In the genomic region with DNA sequence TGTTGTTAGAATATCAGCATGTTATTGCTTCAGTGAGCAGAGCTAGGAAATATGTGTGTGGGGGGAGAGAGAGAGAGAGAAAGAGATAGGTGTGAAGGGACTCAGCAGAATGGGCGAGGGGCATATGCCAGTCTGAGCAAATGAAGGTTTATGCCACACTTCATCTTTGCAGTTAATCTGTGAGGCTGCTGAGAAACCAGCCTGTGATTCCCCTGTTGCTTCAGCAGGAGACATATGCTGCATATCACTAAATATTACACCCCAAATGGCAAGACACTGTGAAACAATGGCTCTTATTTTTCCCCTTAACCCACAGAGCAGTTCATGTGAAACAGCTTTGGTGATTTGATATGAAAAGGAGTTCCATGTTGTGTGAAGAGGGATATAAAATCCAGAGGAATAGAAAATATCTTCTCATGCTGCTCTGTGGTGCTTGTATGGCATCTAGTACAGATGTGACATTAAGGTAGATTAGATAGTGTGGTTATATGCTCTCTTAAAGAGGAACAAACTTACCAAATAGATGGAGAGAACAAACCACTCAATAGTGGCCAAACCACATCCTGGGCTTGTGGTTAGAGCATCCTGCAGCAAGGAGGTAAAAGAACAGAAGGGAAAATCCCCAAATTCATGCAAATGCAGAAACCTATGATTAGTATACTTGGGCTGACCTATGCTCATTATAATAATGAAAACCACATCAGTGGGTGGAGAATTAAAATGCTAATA, we compare ENCODE assay signal across 8 cellular contexts.
A peak's percentile ranks its signal among the peaks of the same experiment; 100 is the strongest.
DNase-seq lines count a peak whose midpoint lies in the region; ATAC-seq and TF ChIP-seq lines count a peak whose summit lies in the region.

No MANE protein-coding gene starts in this region.

- no peak for TF ChIP-seq CTCF in astrocyte of the cerebellum (IDR thresholded peaks at IDR 0.05; ENCODE audit: low read depth, low read length, missing control alignments)

- in situ Hi-C loops in astrocyte of the cerebellum (cut with HindIII; ENCODE audit: low sequenced_read_pairs), result no loop called here

- ATAC-seq in GM19025 (IDR thresholded peaks at IDR 0.05; ENCODE audit: low read depth, unreplicated experiment), result peak; percentile 87
- peak; percentile 96 for ATAC-seq in HG03097 (IDR thresholded peaks at IDR 0.05; ENCODE audit: low FRiP score, unreplicated experiment)

- DNase-seq in T-helper 2 cell (peak; percentile 24 to 99 (median 73)), astrocyte of the cerebellum (ENCODE audit: low read depth) (peak; percentile 79), SHP77 (lab: John Stamatoyannopoulos, UW) (no peak), NCI-H2081 (lab: John Stamatoyannopoulos, UW) (no peak), HuH-7.5 (ENCODE audit: low spot score) (no peak)
- peak; percentile 62 to 77 for DNase-seq in stimulated activated CD8-positive, alpha-beta memory T cell treated with anti-CD3 and anti-CD28 coated beads, Interleukin-15, amount 100 ng/mL, for 48 hours (ENCODE audit: low read depth in 2 of 2)

- H3K4me3 ChIP-seq in astrocyte of the cerebellum (ENCODE audit: low read depth, low read length), result no peak overlapping the region

Comparison
In these comparisons a context has a peak if more than half of its experiments do, and no peak if none do; other contexts are left out.
1. DNase-seq: peak in T-helper 2 cell (5 of 5), astrocyte of the cerebellum (single experiment) and stimulated activated CD8-positive, alpha-beta memory T cell treated with anti-CD3 and anti-CD28 coated beads, Interleukin-15, amount 100 ng/mL, for 48 hours (2 of 2); none in SHP77 (0 of 2), NCI-H2081 (0 of 2) and HuH-7.5 (single experiment).